In genomic region chr4:88104902-88105610, GRCh38 we compare ENCODE assay signal across 11 cellular contexts. TPM values are rescaled to one million over a fixed set of nuclear protein-coding genes. Genes with fewer than 3 reads are reported as not detected.
DNase-seq lines count a peak whose midpoint lies in the region; ATAC-seq and TF ChIP-seq lines count a peak whose summit lies in the region.
"Had no signal": no experiment of that assay in that cellular context is flagged by ENCODE, and none has a peak within 500 bp of the region (broad histone marks: within the 10 kb centered on the region; RNA-seq: fewer than 3 reads in every experiment).

No MANE protein-coding gene starts in this region.

- no peak overlapping the region for H2AFZ ChIP-seq in smooth muscle cell (ENCODE audit: low read depth)

- H3K79me2 ChIP-seq in smooth muscle cell (ENCODE audit: low read depth) = no peaks in the 10 kb centered on the region

- WGBS in smooth muscle cell (ENCODE audit: low lambda C conversion rate) = 41% methylated on average over 4 of the region's 4 CpGs
- WGBS in lower leg skin, 2 donors = 66 to 68% methylated on average over 4 of the region's 4 CpGs

- TF ChIP-seq POLR2A in lower leg skin (IDR thresholded peaks at IDR 0.05) = no peak

- no peak overlapping the region for H3K4me3 ChIP-seq in fibroblast of mammary gland (ENCODE audit: control insufficient read depth, low read depth, low read length)
- no peak overlapping the region for H3K4me3 ChIP-seq in smooth muscle cell
- H3K4me3 ChIP-seq in lower leg skin (ENCODE audit: low read depth, poor library complexity, severe bottlenecking) = no peak overlapping the region

- H3K4me1 ChIP-seq in smooth muscle cell (ENCODE audit: low read depth) = no peaks in the 10 kb centered on the region

- H3K4me2 ChIP-seq in smooth muscle cell = peak overlapping the region; percentile 1

- H3K36me3 ChIP-seq in smooth muscle cell (ENCODE audit: low read depth) = no peaks in the 10 kb centered on the region
- H3K36me3 ChIP-seq: WERI-Rb-1 had no signal

- H3K9me3 ChIP-seq in smooth muscle cell (replicated peaks; ENCODE audit: low read depth) = no peaks in the 10 kb centered on the region

- no peaks in the 10 kb centered on the region for H3K27me3 ChIP-seq in smooth muscle cell (ENCODE audit: low read depth)

- intact Hi-C loops in lower leg skin (cut with DNase I; ENCODE audit: low total_unique reads) = no loop called here

- ATAC-seq in GM18502 (IDR thresholded peaks at IDR 0.05; ENCODE audit: poor library complexity, unreplicated experiment) (no peak), HG02610 (IDR thresholded peaks at IDR 0.05; ENCODE audit: unreplicated experiment) (no peak)
- ATAC-seq: stimulated activated memory B cell treated with anti-CD40 and anti-IgM and Interleukin-4, amounts not matched to agents 10 μg/mL and 1 μg/mL and 100 μg/mL, for 72 hours had no signal

- H3K9ac ChIP-seq in smooth muscle cell (ENCODE audit: low read depth) = no peak overlapping the region

- no peaks in the 10 kb centered on the region for H3F3A ChIP-seq in smooth muscle cell (ENCODE audit: low read depth)

- TF ChIP-seq CTCF in fibroblast of mammary gland (conservative IDR thresholded peaks at IDR 0.05; ENCODE audit: control insufficient read depth, insufficient read depth, low read depth, low read length) (no peak), smooth muscle cell (IDR thresholded peaks at IDR 0.05; ENCODE audit: borderline replicate concordance, insufficient read depth, poor library complexity, severe bottlenecking) (no peak), lower leg skin (IDR thresholded peaks at IDR 0.05) (no peak)

- H4K20me1 ChIP-seq in smooth muscle cell (ENCODE audit: low read depth) = no peaks in the 10 kb centered on the region

- peak; percentile 1 for DNase-seq in DMS153 (lab: John Stamatoyannopoulos, UW)
- no peak for DNase-seq in DMS153 treated with DMSO at 0.1 percent for 48 hours (lab: John Stamatoyannopoulos, UW; ENCODE audit: unreplicated experiment)
- DNase-seq in RPMI7951 (ENCODE audit: low read depth) = peak; percentile 74
- peak; percentile 87 for DNase-seq in fibroblast of mammary gland (ENCODE audit: low read depth)
- DNase-seq in smooth muscle cell (lab: John Stamatoyannopoulos, UW; ENCODE audit: unreplicated experiment) = no peak
- no peak for DNase-seq in lower leg skin (ENCODE audit: low spot score in 2 of 2)
- DNase-seq: activated naive CD4-positive, alpha-beta T cell; WERI-Rb-1 had no signal

- H3K27ac ChIP-seq in smooth muscle cell (ENCODE audit: low read depth) = peak overlapping the region; percentile 46
- H3K27ac ChIP-seq: WERI-Rb-1 had no signal

RNA-seq across cellular contexts. Expression of gene ABCG2, which starts 53.4 kb away (rescaled TPM):
- total RNA-seq in RPMI7951 (2014; rRNA removed; shearing (Covaris generic)) = 2.3 and 3.3 TPM in 2 replicates
- 1.0 and 2.5 TPM in 2 replicates for total RNA-seq in smooth muscle cell
- 0.26 and 0.42 TPM in 2 replicates for polyA plus RNA-seq in smooth muscle cell
- total RNA-seq in lower leg skin = 1 to 10 TPM in 3 of 4 donors, under 1 TPM in 1; 0.38 to 3.6 (median 1.3) TPM

Comparison
In these comparisons a context has a peak if more than half of its experiments do, and no peak if none do; other contexts are left out.
1. DNase-seq: peak in DMS153 (single experiment), RPMI7951 (single experiment) and fibroblast of mammary gland (single experiment); none in DMS153 treated with DMSO at 0.1 percent for 48 hours (single experiment), smooth muscle cell (single experiment) and lower leg skin (0 of 2).